ENCODE assay signal across 20 cellular contexts in genomic region chr2:224777563-224777939, GRCh38.
DNase-seq lines count a peak whose midpoint lies in the region; ATAC-seq and TF ChIP-seq lines count a peak whose summit lies in the region.
"Had no signal": no experiment of that assay in that cellular context is flagged by ENCODE, and none has a peak within 500 bp of the region (broad histone marks: within the 10 kb centered on the region; RNA-seq: fewer than 3 reads in every experiment).

No MANE protein-coding gene starts in this region.

- H2AFZ ChIP-seq in OCI-LY7 (ENCODE audit: low read length): peak overlapping the region; percentile 6; the same call in 1 of the 2 replicates
- no peak overlapping the region for H2AFZ ChIP-seq in mesenchymal stem cell (ENCODE audit: low read depth, low read length)

- H3K79me2 ChIP-seq in OCI-LY7 (ENCODE audit: insufficient read depth, low read depth, low read length): no peaks in the 10 kb centered on the region

- H3K27ac ChIP-seq in OCI-LY7 (ENCODE audit: low read depth, low read length, poor library complexity, severe bottlenecking) (peak overlapping the region; percentile 0), colonic mucosa (peak overlapping the region; percentile 54), mesenchymal stem cell (ENCODE audit: low read length, poor library complexity, severe bottlenecking) (no peak overlapping the region), gastroesophageal sphincter (no peak overlapping the region)
- H3K27ac ChIP-seq: BLaER1 had no signal

- peaks cover 51% of the 10 kb centered on the region for H3K36me3 ChIP-seq in OCI-LY7 (ENCODE audit: insufficient read depth, low read length)
- no peaks in the 10 kb centered on the region for H3K36me3 ChIP-seq in colonic mucosa
- peaks cover 6 to 55% of the 10 kb centered on the region in 2 experiments for H3K36me3 ChIP-seq in mesenchymal stem cell (ENCODE audit: control insufficient read depth in 1 of 2, insufficient read depth in 2 of 2, low read depth in 1 of 2, low read length in 2 of 2)
- H3K36me3 ChIP-seq in gastroesophageal sphincter: no peaks in the 10 kb centered on the region
- H3K36me3 ChIP-seq: HAP-1 had no signal

- no peak overlapping the region for H2AK5ac ChIP-seq in mesenchymal stem cell (ENCODE audit: low read length, severe bottlenecking)

- H3K4me1 ChIP-seq in OCI-LY7 (ENCODE audit: insufficient read depth, low read length, poor library complexity, severe bottlenecking): peaks cover 31% of the 10 kb centered on the region
- peaks cover 6% of the 10 kb centered on the region for H3K4me1 ChIP-seq in colonic mucosa
- H3K4me1 ChIP-seq in mesenchymal stem cell (ENCODE audit: control insufficient read depth, insufficient read depth, low read depth, low read length): peaks cover 2% of the 10 kb centered on the region
- H3K4me1 ChIP-seq in gastroesophageal sphincter: no peaks in the 10 kb centered on the region
- H3K4me1 ChIP-seq: BLaER1 had no signal

- no peak overlapping the region for H4K91ac ChIP-seq in mesenchymal stem cell (ENCODE audit: low read length)

- no peaks in the 10 kb centered on the region for H4K20me1 ChIP-seq in OCI-LY7 (ENCODE audit: insufficient read depth, low read length)

- H3K27me3 Mint-ChIP-seq in activated T-cell treated with anti-CD3 and anti-CD28 coated beads, Interleukin-2, amount 50 U/mL, for 72 hours (ENCODE audit: low read depth): no peaks in the 10 kb centered on the region

- H3K18ac ChIP-seq in mesenchymal stem cell (ENCODE audit: low read depth in 1 of 2, low read length in 2 of 2): no peak overlapping the region

- H3K9ac ChIP-seq in colonic mucosa (ENCODE audit: low read depth in 2 of 2, low read length in 2 of 2): no peak overlapping the region
- peak overlapping the region; percentile 37 for H3K9ac ChIP-seq in mesenchymal stem cell (ENCODE audit: low read length)
- H3K9ac ChIP-seq: BLaER1 had no signal

- H3K4me3 ChIP-seq in OCI-LY7 (ENCODE audit: low read depth, low read length, poor library complexity, severe bottlenecking) (no peak overlapping the region), colonic mucosa (no peak overlapping the region), mesenchymal stem cell (ENCODE audit: insufficient read depth in 1 of 2, low read depth in 1 of 2, low read length in 2 of 2) (no peak overlapping the region), gastroesophageal sphincter (no peak overlapping the region)
- H3K4me3 ChIP-seq: BLaER1, HAP-1 had no signal

- intact Hi-C loops in OCI-LY7 (cut with micrococcal nuclease; ENCODE audit: unreplicated experiment) (loop anchor here (5.0 kb wide), 1 partner anchor 110 kb away; no protein-coding TSS in a partner anchor), colonic mucosa (cut with DNase I) (loop anchor here (5.0 kb wide), 2 partner anchors 120 to 420 kb away; no protein-coding TSS in a partner anchor)

- no peak for TF ChIP-seq POLR2A in gastroesophageal sphincter (IDR thresholded peaks at IDR 0.05)

- POLR2A ChIA-PET in OCI-LY7 (lab: Charles Lee): interaction anchor here (1.0 to 3.0 kb wide), 9 partner anchors 10 to 324 kb away, joined by 3 to 19 read pairs (median 5); no protein-coding TSS in a partner anchor

- no peak overlapping the region for H2BK15ac ChIP-seq in mesenchymal stem cell (ENCODE audit: low read depth, poor library complexity, severe bottlenecking)

- WGBS in mesenchymal stem cell: 72% methylated on average over 3 of the region's 3 CpGs
- WGBS in gastroesophageal sphincter (ENCODE audit: low coverage in 1 of 2), 2 donors: 87 to 88% methylated on average over 3 of the region's 3 CpGs

- H3K9me2 ChIP-seq in OCI-LY7 (ENCODE audit: insufficient read depth, low read length): no peaks in the 10 kb centered on the region

- CTCF ChIA-PET in OCI-LY7 (lab: Charles Lee; ENCODE audit: unreplicated experiment): interaction anchor here (0.9 to 1.6 kb wide), 3 partner anchors 33 to 133 kb away, joined by 3 to 6 read pairs (median 3); no protein-coding TSS in a partner anchor

- H4K8ac ChIP-seq in mesenchymal stem cell (ENCODE audit: low read length): no peak overlapping the region

- no peak for TF ChIP-seq EP300 in gastroesophageal sphincter (IDR thresholded peaks at IDR 0.05)

- H2BK5ac ChIP-seq in mesenchymal stem cell (ENCODE audit: low read depth, low read length, poor library complexity, severe bottlenecking): no peak overlapping the region

- H3K4ac ChIP-seq in mesenchymal stem cell (ENCODE audit: low read depth in 1 of 2, low read length in 2 of 2): no peak overlapping the region

- H3K9me3 ChIP-seq in OCI-LY7 (ENCODE audit: low read length): no peaks in the 10 kb centered on the region
- no peaks in the 10 kb centered on the region for H3K9me3 ChIP-seq in colonic mucosa
- H3K9me3 ChIP-seq in mesenchymal stem cell (ENCODE audit: control insufficient read depth, low read length): no peaks in the 10 kb centered on the region
- no peaks in the 10 kb centered on the region for H3K9me3 ChIP-seq in gastroesophageal sphincter
- H3K9me3 ChIP-seq: HAP-1 had no signal

- H3K27ac Mint-ChIP-seq in activated T-cell treated with anti-CD3 and anti-CD28 coated beads, Interleukin-2, amount 50 U/mL, for 72 hours: peak overlapping the region; percentile 61

- no peak for DNase-seq in activated T-cell treated with anti-CD3 and anti-CD28 coated beads, Interleukin-2, amount 50 U/mL, for 72 hours
- DNase-seq in activated T-cell treated with anti-CD3 and anti-CD28 coated beads, Interleukin-2, amount 50 U/mL, for 48 hours: no peak
- no peak for DNase-seq in OCI-LY7 (ENCODE audit: low spot score)
- no peak for DNase-seq in colonic mucosa
- no peak for DNase-seq in mesenchymal stem cell
- no peak for DNase-seq in T-helper 1 cell
- DNase-seq in stimulated activated CD4-positive, alpha-beta T cell treated with anti-CD3 and anti-CD28 coated beads, Interleukin-2, amount 100 ng/mL, for 48 hours: no peak
- DNase-seq: CD8-positive, alpha-beta T cell; DMS79; MV-4-11; NCI-H1417; NCI-H187 treated with DMSO at 0.1 percent for 48 hours; NCI-H2171; NCI-H446; NCI-H69; OCI-M1; RPMI8226 had no signal

- no TSS peak for BruUV-seq in OCI-LY7 (replicated peaks; lab: Mats Ljungman, UMichigan)

- H2BK12ac ChIP-seq in mesenchymal stem cell (ENCODE audit: low read length in 2 of 2): no peak overlapping the region

- H3K4me1 Mint-ChIP-seq in activated T-cell treated with anti-CD3 and anti-CD28 coated beads, Interleukin-2, amount 50 U/mL, for 72 hours (ENCODE audit: low read depth): peaks cover 8% of the 10 kb centered on the region

- H3K36me3 Mint-ChIP-seq in activated T-cell treated with anti-CD3 and anti-CD28 coated beads, Interleukin-2, amount 50 U/mL, for 72 hours (ENCODE audit: insufficient read depth in 2 of 2): peaks cover 14 to 42% of the 10 kb centered on the region in 2 donors

- no peak overlapping the region for H3K4me3 Mint-ChIP-seq in activated T-cell treated with anti-CD3 and anti-CD28 coated beads, Interleukin-2, amount 50 U/mL, for 72 hours
- H3K4me3 Mint-ChIP-seq: CD8-positive, alpha-beta T cell had no signal

- H2BK120ac ChIP-seq in mesenchymal stem cell (ENCODE audit: low read depth, low read length): no peak overlapping the region

- ATAC-seq in activated T-cell treated with anti-CD3 and anti-CD28 coated beads, Interleukin-2, amount 50 U/mL, for 72 hours (replicated peaks in 1 of 2): no peak
- no peak for ATAC-seq in gastroesophageal sphincter
- ATAC-seq: CD8-positive, alpha-beta T cell had no signal

- no peaks in the 10 kb centered on the region for H3K79me1 ChIP-seq in mesenchymal stem cell (replicated peaks; ENCODE audit: low read length, poor library complexity, severe bottlenecking)

- H3K27me3 ChIP-seq in colonic mucosa: no peaks in the 10 kb centered on the region
- no peaks in the 10 kb centered on the region for H3K27me3 ChIP-seq in mesenchymal stem cell (ENCODE audit: control insufficient read depth in 1 of 2, insufficient read depth in 1 of 2, low read length in 2 of 2)
- no peaks in the 10 kb centered on the region for H3K27me3 ChIP-seq in gastroesophageal sphincter
- H3K27me3 ChIP-seq: BLaER1 had no signal

- H3K4me2 ChIP-seq in OCI-LY7 (ENCODE audit: low read length): no peak overlapping the region; the same call in 1 of the 2 replicates
- H3K4me2 ChIP-seq in mesenchymal stem cell (ENCODE audit: low read length, poor library complexity, severe bottlenecking): no peak overlapping the region
- H3K4me2 ChIP-seq: BLaER1 had no signal

- TF ChIP-seq CTCF in OCI-LY7 (conservative IDR thresholded peaks at IDR 0.05; ENCODE audit: low read length): no peak
- TF ChIP-seq CTCF in colonic mucosa (IDR thresholded peaks at IDR 0.05): no peak
- TF ChIP-seq CTCF in gastroesophageal sphincter (IDR thresholded peaks at IDR 0.05): no peak

- H3K14ac ChIP-seq in mesenchymal stem cell (ENCODE audit: low read length in 2 of 2): no peak overlapping the region

- no peak overlapping the region for H3K23ac ChIP-seq in mesenchymal stem cell (ENCODE audit: low read length in 2 of 2)

- no peaks in the 10 kb centered on the region for H3K9me3 Mint-ChIP-seq in activated T-cell treated with anti-CD3 and anti-CD28 coated beads, Interleukin-2, amount 50 U/mL, for 72 hours
- H3K9me3 Mint-ChIP-seq: CD8-positive, alpha-beta T cell had no signal

Comparison
In these comparisons a context has a peak if more than half of its experiments do, and no peak if none do; other contexts are left out.
1. H3K27ac ChIP-seq: peak in OCI-LY7 (single experiment) and colonic mucosa (single experiment); none in mesenchymal stem cell (single experiment) and gastroesophageal sphincter (0 of 4).